In the genomic region with DNA sequence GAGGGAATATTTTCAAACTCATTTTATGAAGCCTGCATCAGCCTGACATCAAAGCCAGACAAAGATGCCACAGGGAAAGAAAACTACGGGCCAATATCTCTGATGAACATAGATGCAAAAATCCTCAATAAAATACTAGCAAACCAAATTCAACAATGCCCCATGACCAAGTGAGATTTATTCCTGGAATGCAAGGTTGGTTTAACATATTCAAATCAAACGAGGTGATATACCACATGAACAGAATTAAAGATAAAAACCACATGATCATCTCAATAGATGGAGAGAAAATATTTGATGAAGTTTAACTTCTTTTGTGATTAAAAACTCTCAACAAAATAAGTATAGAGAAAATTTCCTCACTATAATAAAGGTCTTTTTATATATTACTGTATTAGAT, we compare ENCODE assay signal across 1 cellular context.
TF ChIP-seq lines count a peak whose summit lies in the region.

No MANE protein-coding gene starts in this region.

TF ChIP-seq in WTC11, 78 proteins besides CTCF, POLR2A, EP300 and RAD21 (continued from another document):
- TF ChIP-seq, protein P1, sequence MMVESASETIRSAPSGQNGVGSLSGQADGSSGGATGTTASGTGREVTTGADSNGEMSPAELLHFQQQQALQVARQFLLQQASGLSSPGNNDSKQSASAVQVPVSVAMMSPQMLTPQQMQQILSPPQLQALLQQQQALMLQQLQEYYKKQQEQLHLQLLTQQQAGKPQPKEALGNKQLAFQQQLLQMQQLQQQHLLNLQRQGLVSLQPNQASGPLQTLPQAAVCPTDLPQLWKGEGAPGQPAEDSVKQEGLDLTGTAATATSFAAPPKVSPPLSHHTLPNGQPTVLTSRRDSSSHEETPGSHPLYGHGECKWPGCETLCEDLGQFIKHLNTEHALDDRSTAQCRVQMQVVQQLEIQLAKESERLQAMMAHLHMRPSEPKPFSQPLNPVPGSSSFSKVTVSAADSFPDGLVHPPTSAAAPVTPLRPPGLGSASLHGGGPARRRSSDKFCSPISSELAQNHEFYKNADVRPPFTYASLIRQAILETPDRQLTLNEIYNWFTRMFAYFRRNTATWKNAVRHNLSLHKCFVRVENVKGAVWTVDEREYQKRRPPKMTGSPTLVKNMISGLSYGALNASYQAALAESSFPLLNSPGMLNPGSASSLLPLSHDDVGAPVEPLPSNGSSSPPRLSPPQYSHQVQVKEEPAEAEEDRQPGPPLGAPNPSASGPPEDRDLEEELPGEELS (CRISPR knock-in tag; IDR thresholded peaks at IDR 0.05), result no peak
- TF ChIP-seq, protein P2, sequence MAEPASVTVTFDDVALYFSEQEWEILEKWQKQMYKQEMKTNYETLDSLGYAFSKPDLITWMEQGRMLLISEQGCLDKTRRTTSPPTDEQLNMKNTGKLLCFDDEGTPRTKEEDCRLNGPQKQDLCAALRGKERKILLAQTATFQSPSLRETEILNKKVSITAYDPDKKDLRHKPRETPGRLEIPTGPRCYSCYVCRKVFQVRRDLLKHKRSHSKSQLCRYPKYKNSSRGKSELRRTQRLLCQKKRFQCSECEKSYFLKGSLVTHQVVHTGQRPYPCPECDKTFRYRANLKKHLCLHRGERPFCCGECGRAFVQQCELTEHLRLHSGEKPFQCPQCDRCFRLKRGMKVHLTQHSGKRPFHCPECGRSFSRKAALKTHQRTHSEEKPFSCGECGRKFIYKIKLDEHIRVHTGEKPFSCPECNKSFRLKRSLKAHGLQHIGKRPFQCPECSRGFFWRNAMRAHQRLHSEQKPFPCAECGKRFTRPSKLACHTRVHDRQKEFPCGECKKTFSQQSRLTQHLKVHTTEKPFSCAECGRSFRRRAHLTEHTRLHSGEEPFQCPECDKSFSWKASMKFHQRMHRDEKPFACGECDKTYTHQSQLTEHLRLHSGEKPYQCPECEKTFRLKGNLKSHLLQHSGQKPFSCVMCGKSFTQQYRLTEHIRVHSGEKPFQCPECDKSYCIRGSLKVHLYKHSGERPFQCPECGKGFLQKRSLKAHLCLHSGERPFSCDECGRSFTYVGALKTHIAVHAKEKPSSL (CRISPR knock-in tag; conservative IDR thresholded peaks at IDR 0.05), result no peak
- TF ChIP-seq ZNF317 (CRISPR knock-in tag; IDR thresholded peaks at IDR 0.05; ENCODE audit: borderline replicate concordance, low read depth), result no peak
